ENCODE assay signal across 7 cellular contexts in the genomic region with DNA sequence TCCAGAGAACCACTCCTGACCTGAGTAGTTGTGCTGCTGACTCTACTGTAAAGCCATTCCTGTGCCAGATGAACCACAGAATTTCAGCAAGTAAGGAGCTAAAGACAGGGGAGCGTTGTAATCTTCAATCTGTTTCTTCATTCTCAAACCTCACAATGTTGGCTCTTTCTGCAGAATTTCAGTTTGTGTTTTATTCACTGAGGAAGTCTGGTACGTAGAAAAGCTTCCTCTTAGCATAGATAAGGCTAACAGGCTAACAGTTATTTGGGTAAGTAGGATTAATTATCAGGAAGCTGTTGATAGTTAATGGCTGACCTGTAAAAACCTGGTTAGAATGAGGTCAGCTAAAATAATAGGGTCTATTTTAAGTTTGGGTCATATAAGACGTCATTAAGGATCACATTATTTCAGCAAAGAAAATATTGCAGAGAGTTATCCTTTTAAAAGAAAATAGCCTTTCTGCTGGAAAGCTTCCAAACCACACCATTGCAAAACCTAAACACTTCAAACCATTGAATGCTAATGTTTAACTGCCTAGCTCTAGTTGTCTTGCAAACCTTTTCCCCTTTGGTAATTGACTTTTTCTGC. TPM values are rescaled to one million over a fixed set of nuclear protein-coding genes. Genes with fewer than 3 reads are reported as not detected.
DNase-seq lines count a peak whose midpoint lies in the region; ATAC-seq, FAIRE-seq and TF ChIP-seq lines count a peak whose summit lies in the region.

No MANE protein-coding gene starts in this region.

- H4K20me1 ChIP-seq in GM12878 (ENCODE audit: control insufficient read depth, insufficient read depth), result no peaks in the 10 kb centered on the region

- peaks cover 17% of the 10 kb centered on the region for H3K27me3 Mint-ChIP-seq in activated CD8-positive, alpha-beta T cell treated with anti-CD3 and anti-CD28 coated beads for 36 hours
- H3K27me3 Mint-ChIP-seq in progenitor cell of endocrine pancreas, result no peaks in the 10 kb centered on the region

- no peak for FAIRE-seq in GM12878 (lab: Jason Lieb, UNC)

- 2% methylated on average over 3 of the region's 3 CpGs for WGBS in GM12878 (ENCODE audit: insufficient coverage, insufficient replicate concordance, low lambda C conversion rate, missing lambda C conversion rate)

- BruUV-seq in GM12878 (replicated peaks; lab: Mats Ljungman, UMichigan), result no TSS peak

- no peaks in the 10 kb centered on the region for H3K4me1 ChIP-seq in GM12878 (ENCODE audit: control insufficient read depth, insufficient read depth, low read length)
- peaks cover 10% of the 10 kb centered on the region for H3K4me1 ChIP-seq in mucosa of descending colon (ENCODE audit: low read depth)

- no peaks in the 10 kb centered on the region; the same call in 2 of the 3 replicates for H3K9me3 ChIP-seq in GM12878 (replicated peaks; ENCODE audit: control insufficient read depth, insufficient read depth, low read length)
- H3K9me3 ChIP-seq in mucosa of descending colon, result no peaks in the 10 kb centered on the region

- H3K4me1 Mint-ChIP-seq in activated CD8-positive, alpha-beta T cell treated with anti-CD3 and anti-CD28 coated beads for 36 hours (ENCODE audit: low read depth), result no peaks in the 10 kb centered on the region
- peaks cover 30% of the 10 kb centered on the region for H3K4me1 Mint-ChIP-seq in progenitor cell of endocrine pancreas (ENCODE audit: low read depth)

- no peaks in the 10 kb centered on the region for H3K36me3 Mint-ChIP-seq in activated CD8-positive, alpha-beta T cell treated with anti-CD3 and anti-CD28 coated beads for 36 hours (ENCODE audit: low read depth)
- no peaks in the 10 kb centered on the region for H3K36me3 Mint-ChIP-seq in progenitor cell of endocrine pancreas (ENCODE audit: insufficient read depth)

- no peak overlapping the region for H3K27ac Mint-ChIP-seq in activated CD8-positive, alpha-beta T cell treated with anti-CD3 and anti-CD28 coated beads for 36 hours
- no peak overlapping the region for H3K27ac Mint-ChIP-seq in progenitor cell of endocrine pancreas

- intact Hi-C loops in GM12878 (cut with micrococcal nuclease; ENCODE audit: unreplicated experiment), result no loop called here
- intact Hi-C loops in mucosa of descending colon (cut with DNase I, micrococcal nuclease), result no loop called here
- intact Hi-C loops in activated CD8-positive, alpha-beta T cell treated with anti-CD3 and anti-CD28 coated beads for 36 hours (cut with micrococcal nuclease), result no loop called here

- in situ Hi-C loops in GM12878 (cut with MboI), result no loop called here

- POLR2A ChIA-PET in GM12878 (lab: Charles Lee), result interaction anchor here (0.7 to 2.0 kb wide), 6 partner anchors 9 to 231 kb away, joined by 3 to 4 read pairs (median 3); no protein-coding TSS in a partner anchor
- POLR2A ChIA-PET in activated CD8-positive, alpha-beta T cell treated with anti-CD3 and anti-CD28 coated beads for 36 hours (lab: Charles Lee), result no interaction called here

- TF ChIP-seq CTCF in GM12878 (IDR thresholded peaks at IDR 0.05 in 2 of 3, conservative IDR thresholded peaks at IDR 0.05 in 1 of 3; ENCODE audit: control insufficient read depth in 2 of 3, extremely low read depth in 1 of 3, insufficient read depth in 1 of 3, low read depth in 3 of 3, low read length in 3 of 3) (no peak), mucosa of descending colon (IDR thresholded peaks at IDR 0.05) (no peak), progenitor cell of endocrine pancreas (IDR thresholded peaks at IDR 0.05; ENCODE audit: unreplicated experiment) (no peak)
- TF ChIP-seq CTCF in activated CD8-positive, alpha-beta T cell treated with anti-CD3 and anti-CD28 coated beads for 36 hours (IDR thresholded peaks at IDR 0.05), result no peak

- H3K27ac ChIP-seq in GM12878 (ENCODE audit: control insufficient read depth, insufficient read depth), result no peak overlapping the region

- TF ChIP-seq RAD21 in GM12878 (IDR thresholded peaks at IDR 0.05; ENCODE audit: insufficient read depth, low read depth, low read length), result no peak

- no peaks in the 10 kb centered on the region for H3K79me2 ChIP-seq in GM12878 (ENCODE audit: control insufficient read depth, insufficient read depth, low read length)

- DNase-seq in HPDE6-E6E7 (ENCODE audit: extremely low spot score) (peak; percentile 17), GM12878 (ENCODE audit: low read depth, low spot score) (no peak), mucosa of descending colon (peak in 1 of 3 donors; percentile 50), NCI-H2081 (lab: John Stamatoyannopoulos, UW) (no peak), progenitor cell of endocrine pancreas (ENCODE audit: low spot score, unreplicated experiment) (no peak)
- no peak for DNase-seq in activated CD8-positive, alpha-beta T cell treated with anti-CD3 and anti-CD28 coated beads for 36 hours

- RAD21 ChIA-PET in GM12878 (lab: Charles Lee; ENCODE audit: unreplicated experiment), result interaction anchor here (0.6 to 2.0 kb wide), 15 partner anchors 8 to 274 kb away, joined by 3 to 10 read pairs (median 3); a partner anchor contains a TSS

- H2AFZ ChIP-seq in GM12878 (ENCODE audit: control insufficient read depth, low read depth, low read length), result no peak overlapping the region

- no peaks in the 10 kb centered on the region for H3K9me3 Mint-ChIP-seq in activated CD8-positive, alpha-beta T cell treated with anti-CD3 and anti-CD28 coated beads for 36 hours
- peaks cover 5% of the 10 kb centered on the region for H3K9me3 Mint-ChIP-seq in progenitor cell of endocrine pancreas (ENCODE audit: low read depth)

- no peak overlapping the region for H3K4me3 Mint-ChIP-seq in activated CD8-positive, alpha-beta T cell treated with anti-CD3 and anti-CD28 coated beads for 36 hours
- no peak overlapping the region for H3K4me3 Mint-ChIP-seq in progenitor cell of endocrine pancreas (ENCODE audit: low read depth)

- no peaks in the 10 kb centered on the region for H3K36me3 ChIP-seq in GM12878 (ENCODE audit: control insufficient read depth in 2 of 2, insufficient read depth in 2 of 2, low read length in 1 of 2)
- no peaks in the 10 kb centered on the region for H3K36me3 ChIP-seq in mucosa of descending colon (ENCODE audit: low read depth)

- no peak overlapping the region for H3K4me3 ChIP-seq in GM12878
- H3K4me3 ChIP-seq in mucosa of descending colon, result no peak overlapping the region

- CTCF ChIA-PET in GM12878 (lab: Yijun Ruan, JAX), result interaction anchor here (0.7 to 2.5 kb wide), 10 partner anchors 8 to 1161 kb away, joined by 3 to 9 read pairs (median 4); no protein-coding TSS in a partner anchor
- CTCF ChIA-PET in activated CD8-positive, alpha-beta T cell treated with anti-CD3 and anti-CD28 coated beads for 36 hours (lab: Charles Lee), result interaction anchor here (0.7 kb wide), 1 partner anchor 13 kb away, joined by 3 read pairs; no protein-coding TSS in a partner anchor

- SMC1A ChIA-PET in GM12878 (lab: Charles Lee; ENCODE audit: uncharacterized antibody, unreplicated experiment), result interaction anchor here (0.5 to 2.1 kb wide), 22 partner anchors 8 to 1981 kb away, joined by 3 to 10 read pairs (median 4); no protein-coding TSS in a partner anchor

- no peaks in the 10 kb centered on the region for H3K27me3 ChIP-seq in GM12878 (replicated peaks in 1 of 2; ENCODE audit: control insufficient read depth in 2 of 2, insufficient read depth in 2 of 2, low read length in 1 of 2)

- TF ChIP-seq EP300 in GM12878 (IDR thresholded peaks at IDR 0.05; ENCODE audit: borderline replicate concordance in 1 of 2, control insufficient read depth in 1 of 2, low read depth in 2 of 2, low read length in 2 of 2), result no peak

- H3K4me2 ChIP-seq in GM12878 (ENCODE audit: control insufficient read depth, insufficient read depth), result no peak overlapping the region

- ATAC-seq in GM19043 (IDR thresholded peaks at IDR 0.05; ENCODE audit: low read depth, unreplicated experiment) (peak; percentile 67), GM12878 (peak; percentile 36), mucosa of descending colon (peak; percentile 62)
- ATAC-seq in activated CD8-positive, alpha-beta T cell treated with anti-CD3 and anti-CD28 coated beads for 36 hours, result no peak

- H3K9ac ChIP-seq in GM12878 (ENCODE audit: control insufficient read depth, insufficient read depth, low read length), result no peak overlapping the region

- TF ChIP-seq POLR2A in GM12878 (IDR thresholded peaks at IDR 0.05; ENCODE audit: low read depth, low read length), result no peak

TF ChIP-seq in GM12878, 131 proteins besides CTCF, POLR2A, EP300 and RAD21 (continues in another document):
- TF ChIP-seq NBN (IDR thresholded peaks at IDR 0.05), result 0 out of 2 replicates have a peak, but pooled peaks have one; percentile 23
- TF ChIP-seq FOXK2 (IDR thresholded peaks at IDR 0.05), result no peak
- no peak for TF ChIP-seq NFIC (IDR thresholded peaks at IDR 0.05; ENCODE audit: low read depth, low read length)
- peak; percentile 83 for TF ChIP-seq ATF7 (IDR thresholded peaks at IDR 0.05; ENCODE audit: low read depth)
- peak; percentile 33 for TF ChIP-seq MEF2B (IDR thresholded peaks at IDR 0.05; ENCODE audit: partially characterized antibody, poor library complexity, severe bottlenecking)
- peak; percentile 50; the same call in 1 of the 2 replicates for TF ChIP-seq DPF2 (IDR thresholded peaks at IDR 0.05)
- TF ChIP-seq RAD51 (IDR thresholded peaks at IDR 0.05), result 0 out of 2 replicates have a peak, but pooled peaks have one; percentile 18

RNA-seq across cellular contexts. Expression of a gene that starts 14.1 kb away (rescaled TPM):
- 1.1 and 1.9 TPM in 2 replicates for total RNA-seq in GM12878 (2013; cell fraction: nucleolus; rRNA removed)
- total RNA-seq in GM12878 (2014; rRNA removed) (0.51 and 0.54 TPM in 2 replicates), GM12878 (2014; rRNA removed; fragmentation: Illumina TruSeq; extraction: Trizol) (0.49 and 0.60 TPM in 2 replicates), GM12878 (2021) (0.41 and 0.48 TPM in 2 replicates), mucosa of descending colon (10 to 100 TPM; 26.3 to 30.4 (median 29.5) TPM), progenitor cell of endocrine pancreas (8.1 and 9.6 TPM in 2 replicates)
- polyA plus RNA-seq in GM12878 (2011; ENCODE audit: low read depth), result 0.39 TPM
- polyA plus RNA-seq in GM12878 (2011; rRNA removed) (9.6 and 12.2 TPM in 2 replicates), GM12878 (2014; fragmentation: Illumina TruSeq; extraction: Trizol) (0.57 and 1.3 TPM in 2 replicates), GM12878 (2014; fragmentation: Nextera tagmentation; extraction: Ambion mirVana) (under 1 TPM; 0.40 to 0.53 TPM), GM12878 (2014; rRNA removed) (0.27 and 0.63 TPM in 2 replicates), GM12878 (2016; fragmentation: Nextera tagmentation; extraction: Ambion mirVana) (under 1 TPM; 0.25 to 0.47 TPM)
- 4.1 and 5.5 TPM in 2 replicates for polyA plus RNA-seq in GM12878 (2011; cell fraction: cytosol; rRNA removed)
- polyA plus RNA-seq in GM12878 (2011; cell fraction: nucleus; rRNA removed), result 9.5 and 10.9 TPM in 2 replicates
- 0.58 and 1.0 TPM in 2 replicates for polyA plus RNA-seq in GM12878 (2012)
- 7.7 and 8.0 TPM in 2 replicates for polyA minus RNA-seq in GM12878 (2011; rRNA and poly(A)+ RNA removed)
- polyA minus RNA-seq in GM12878 (2011; cell fraction: cytosol; rRNA and poly(A)+ RNA removed), result 4.1 and 8.2 TPM in 2 replicates
- polyA minus RNA-seq in GM12878 (2011; cell fraction: nucleus; rRNA and poly(A)+ RNA removed), result 7.5 and 8.5 TPM in 2 replicates
- total RNA-seq in activated CD8-positive, alpha-beta T cell treated with anti-CD3 and anti-CD28 coated beads for 36 hours, result 1 to 10 TPM; 1.1 to 1.2 TPM
